In the genomic region with DNA sequence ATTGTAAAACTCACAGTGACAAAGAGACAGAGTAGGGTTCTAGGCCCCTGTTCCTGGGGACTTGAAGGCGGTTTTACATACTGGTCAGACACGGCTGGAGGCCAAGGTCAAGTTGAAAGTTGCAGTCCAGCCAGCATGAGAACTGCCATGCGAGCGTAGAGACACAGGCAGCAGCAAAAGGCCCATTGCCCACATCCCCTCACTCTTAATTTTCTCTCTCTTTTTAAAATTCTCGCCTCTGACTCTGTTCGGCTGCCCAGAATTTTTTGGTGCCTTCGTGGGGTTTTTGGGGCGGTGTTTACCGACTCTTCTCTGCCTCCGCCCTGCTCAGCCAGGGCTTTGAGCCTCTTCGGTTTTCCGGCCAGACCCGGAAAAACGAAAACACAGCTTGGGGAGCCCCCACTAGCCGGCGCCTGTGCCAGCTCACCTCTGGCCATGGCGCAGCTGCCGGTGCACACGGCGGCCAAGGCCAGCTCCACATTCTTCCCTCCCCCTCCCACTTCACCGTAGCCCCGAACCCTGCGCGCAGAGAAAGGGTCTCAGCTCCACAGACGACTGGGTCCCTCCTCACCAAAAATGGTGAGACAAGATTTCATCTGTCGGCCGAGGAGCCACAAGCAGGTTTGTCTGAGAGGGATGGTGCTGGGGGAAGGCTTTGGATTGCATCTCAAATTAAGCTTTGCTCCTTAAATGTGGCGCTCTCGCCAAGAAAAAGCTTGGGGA, we compare ENCODE assay signal across 1 cellular context.
TF ChIP-seq lines count a peak whose summit lies in the region.

No MANE protein-coding gene starts in this region.

TF ChIP-seq in endothelial cell of umbilical vein, 7 proteins besides CTCF, POLR2A, EP300 and RAD21:
- TF ChIP-seq MAX (IDR thresholded peaks at IDR 0.05; ENCODE audit: insufficient read depth, insufficient read length): no peak
- peak; percentile 2 for TF ChIP-seq EZH2 (IDR thresholded peaks at IDR 0.05; ENCODE audit: borderline replicate concordance, low read depth, low read length, severe bottlenecking)
